Comparison of ENCODE assay signal across 20 cellular contexts in genomic region chr5:5719292-5719691, GRCh38.
"Had no signal": no experiment of that assay in that cellular context is flagged by ENCODE, and none has a peak within 500 bp of the region (broad histone marks: within the 10 kb centered on the region; RNA-seq: fewer than 3 reads in every experiment).

No MANE protein-coding gene starts in this region.

- DNase-seq: activated B cell treated with CpG ODN at 0.5 μM for 24 hours; activated CD4-positive, alpha-beta memory T cell treated with anti-CD3 and anti-CD28 coated beads for 36 hours; activated CD4-positive, alpha-beta T cell treated with anti-CD3 and anti-CD28 coated beads for 4 hours; activated gamma-delta T cell treated with Interleukin-2 at 50 U/mL for 16 hours; activated T-cell treated with anti-CD3 and anti-CD28 coated beads for 4 hours; adrenal gland; effector CD4-positive, alpha-beta T cell; gastrocnemius medialis; head of caudate nucleus; kidney; left ventricle myocardium inferior; naive B cell; stimulated activated CD4-positive, alpha-beta T cell treated with anti-CD3 and anti-CD28 coated beads, Interleukin-1b, Interleukin-23, amount 100 ng/mL, for 48 hours; stimulated activated naive CD8-positive, alpha-beta T cell treated with anti-CD3 and anti-CD28 coated beads, Interleukin-15, Interleukin-2, amounts not matched to agents 100 U/mL and 50 U/mL, for 24 hours; substantia nigra; uterus had no signal

- H3K27ac Mint-ChIP-seq: activated B cell treated with CpG ODN at 0.5 μM for 24 hours; activated CD4-positive, alpha-beta memory T cell treated with anti-CD3 and anti-CD28 coated beads for 36 hours; activated naive CD4-positive, alpha-beta T cell treated with anti-CD3 and anti-CD28 coated beads, Interleukin-2, amount 50 U/mL, for 72 hours; activated T-helper 1 cell treated with anti-CD3 and anti-CD28 coated beads, Interleukin-12 subunit alpha, Interleukin-12 subunit beta, Interleukin-2, Interleukin-4 antibody, amounts not matched to agents 30 ng/mL and 10 ng/mL and 1 ng/mL, durations not matched to agents 14 hours and 24 hours and 36 hours; memory B cell; naive B cell had no signal

- H3K4me1 Mint-ChIP-seq: naive B cell, neural crest cell had no signal

- H3K4me3 Mint-ChIP-seq: activated B cell treated with CpG ODN at 0.5 μM for 24 hours; activated CD4-positive, alpha-beta memory T cell treated with anti-CD3 and anti-CD28 coated beads for 36 hours; activated T-helper 1 cell treated with anti-CD3 and anti-CD28 coated beads, Interleukin-12 subunit alpha, Interleukin-12 subunit beta, Interleukin-2, Interleukin-4 antibody, amounts not matched to agents 30 ng/mL and 10 ng/mL and 1 ng/mL, durations not matched to agents 14 hours and 24 hours and 36 hours; memory B cell; naive B cell; neural crest cell had no signal

- H3K9me3 Mint-ChIP-seq: activated B cell treated with CpG ODN at 0.5 μM for 24 hours; activated CD4-positive, alpha-beta memory T cell treated with anti-CD3 and anti-CD28 coated beads for 36 hours; activated T-helper 1 cell treated with anti-CD3 and anti-CD28 coated beads, Interleukin-12 subunit alpha, Interleukin-12 subunit beta, Interleukin-2, Interleukin-4 antibody, amounts not matched to agents 30 ng/mL and 10 ng/mL and 1 ng/mL, durations not matched to agents 14 hours and 24 hours and 36 hours; memory B cell had no signal

- ATAC-seq: activated naive CD4-positive, alpha-beta T cell treated with anti-CD3 and anti-CD28 coated beads, Interleukin-2, amount 50 U/mL, for 72 hours; gastrocnemius medialis; stimulated activated naive CD8-positive, alpha-beta T cell treated with anti-CD3 and anti-CD28 coated beads, Interleukin-15, Interleukin-2, amounts not matched to agents 100 U/mL and 50 U/mL, for 24 hours had no signal

- H3K36me3 Mint-ChIP-seq: activated CD4-positive, alpha-beta memory T cell treated with anti-CD3 and anti-CD28 coated beads for 36 hours; activated naive CD4-positive, alpha-beta T cell treated with anti-CD3 and anti-CD28 coated beads, Interleukin-2, amount 50 U/mL, for 72 hours; memory B cell; naive B cell had no signal
